In genomic region chr6:5030596-5031136, GRCh38 we compare ENCODE assay signal across 1 cellular context.
TF ChIP-seq lines count a peak whose summit lies in the region.

No MANE protein-coding gene starts in this region.

TF ChIP-seq in HepG2, 621 proteins besides CTCF, POLR2A, EP300 and RAD21 (continued from another document and continues in another):
- TF ChIP-seq FOXJ3 (CRISPR knock-in tag; IDR thresholded peaks at IDR 0.05; ENCODE audit: borderline replicate concordance) (no peak), ZGPAT (CRISPR knock-in tag; IDR thresholded peaks at IDR 0.05) (peak; percentile 72; the same call in 1 of the 2 replicates), MBD4 (IDR thresholded peaks at IDR 0.05; ENCODE audit: borderline replicate concordance, low read length) (no peak), MNT (IDR thresholded peaks at IDR 0.05) (peak; percentile 81), ZSCAN21 (CRISPR knock-in tag; IDR thresholded peaks at IDR 0.05; ENCODE audit: borderline replicate concordance) (0 out of 2 replicates have a peak, but pooled peaks have one; percentile 42), NCOA5 (CRISPR knock-in tag; IDR thresholded peaks at IDR 0.05) (no peak), ZFP36L1 (CRISPR knock-in tag; IDR thresholded peaks at IDR 0.05) (0 out of 2 replicates have a peak, but pooled peaks have one; percentile 68), ATAD3A (CRISPR knock-in tag; IDR thresholded peaks at IDR 0.05) (no peak), SRY (CRISPR knock-in tag; IDR thresholded peaks at IDR 0.05) (no peak), ZNF737 (CRISPR knock-in tag; IDR thresholded peaks at IDR 0.05; ENCODE audit: borderline replicate concordance) (no peak; the same call in 1 of the 2 replicates), MED1 (CRISPR knock-in tag; IDR thresholded peaks at IDR 0.05) (no peak), CREBL2 (CRISPR knock-in tag; IDR thresholded peaks at IDR 0.05; ENCODE audit: borderline replicate concordance) (no peak), ZNF260 (CRISPR knock-in tag; IDR thresholded peaks at IDR 0.05; ENCODE audit: borderline replicate concordance, low read depth) (no peak), ZBTB26 (CRISPR knock-in tag; IDR thresholded peaks at IDR 0.05; ENCODE audit: borderline replicate concordance) (peak; percentile 44; the same call in 1 of the 2 replicates), ZXDC (CRISPR knock-in tag; IDR thresholded peaks at IDR 0.05) (no peak), ZNF839 (CRISPR knock-in tag; IDR thresholded peaks at IDR 0.05; ENCODE audit: borderline replicate concordance) (no peak), SPEN (CRISPR knock-in tag; IDR thresholded peaks at IDR 0.05; ENCODE audit: low read depth) (peak; percentile 24; the same call in 1 of the 2 replicates), HNF1B (CRISPR knock-in tag; IDR thresholded peaks at IDR 0.05) (0 out of 2 replicates have a peak, but pooled peaks have one; percentile 76), ATM (IDR thresholded peaks at IDR 0.05; ENCODE audit: borderline replicate concordance) (no peak), SOX13 (IDR thresholded peaks at IDR 0.05) (no peak), SOX13 (CRISPR knock-in tag; conservative IDR thresholded peaks at IDR 0.05 in 1 of 2, IDR thresholded peaks at IDR 0.05 in 1 of 2) (0 out of 4 replicates have a peak, but pooled peaks of 1 of the 2 experiments have one; percentile 21), BRF2 (CRISPR knock-in tag; IDR thresholded peaks at IDR 0.05) (no peak), TRAFD1 (CRISPR knock-in tag; IDR thresholded peaks at IDR 0.05; ENCODE audit: borderline replicate concordance) (no peak), GATAD2A (CRISPR knock-in tag; IDR thresholded peaks at IDR 0.05) (peak; percentile 75), PHF21A (CRISPR knock-in tag; IDR thresholded peaks at IDR 0.05) (peak; percentile 43; the same call in 1 of the 2 replicates), ZNF333 (CRISPR knock-in tag; IDR thresholded peaks at IDR 0.05; ENCODE audit: borderline replicate concordance) (no peak), FOXP1 (IDR thresholded peaks at IDR 0.05) (no peak), FOXP1 (CRISPR knock-in tag; IDR thresholded peaks at IDR 0.05) (no peak), ZNF775 (CRISPR knock-in tag; IDR thresholded peaks at IDR 0.05; ENCODE audit: borderline replicate concordance) (no peak), ATF2 (CRISPR knock-in tag; IDR thresholded peaks at IDR 0.05) (peak; percentile 58; the same call in 1 of the 2 replicates), SMAD9 (CRISPR knock-in tag; IDR thresholded peaks at IDR 0.05) (no peak), SP5 (CRISPR knock-in tag; IDR thresholded peaks at IDR 0.05; ENCODE audit: borderline replicate concordance, low read depth) (peak; percentile 26; the same call in 1 of the 2 replicates), GTF2F1 (IDR thresholded peaks at IDR 0.05; ENCODE audit: low read length) (no peak), CCDC6 (CRISPR knock-in tag; IDR thresholded peaks at IDR 0.05) (peak; percentile 77), NR2F6 (IDR thresholded peaks at IDR 0.05) (no peak), NR2F6 (CRISPR knock-in tag; IDR thresholded peaks at IDR 0.05) (peak; percentile 51; the same call in 1 of the 2 replicates), LRRFIP1 (CRISPR knock-in tag; conservative IDR thresholded peaks at IDR 0.05) (no peak), RNF219 (CRISPR knock-in tag; IDR thresholded peaks at IDR 0.05) (no peak), ZBTB21 (CRISPR knock-in tag; IDR thresholded peaks at IDR 0.05) (peak; percentile 85), ZNF30 (CRISPR knock-in tag; IDR thresholded peaks at IDR 0.05) (no peak), ZBTB7A (CRISPR knock-in tag; IDR thresholded peaks at IDR 0.05) (no peak), GFI1 (CRISPR knock-in tag; IDR thresholded peaks at IDR 0.05; ENCODE audit: borderline replicate concordance) (peak; percentile 26; the same call in 1 of the 2 replicates), THAP11 (CRISPR knock-in tag; IDR thresholded peaks at IDR 0.05) (peak; percentile 87), MIXL1 (CRISPR knock-in tag; IDR thresholded peaks at IDR 0.05) (peak; percentile 81), ARNTL (CRISPR knock-in tag; IDR thresholded peaks at IDR 0.05) (peak; percentile 69; the same call in 1 of the 2 replicates)
